11 cellular contexts compared by ENCODE assay signal in the genomic region with DNA sequence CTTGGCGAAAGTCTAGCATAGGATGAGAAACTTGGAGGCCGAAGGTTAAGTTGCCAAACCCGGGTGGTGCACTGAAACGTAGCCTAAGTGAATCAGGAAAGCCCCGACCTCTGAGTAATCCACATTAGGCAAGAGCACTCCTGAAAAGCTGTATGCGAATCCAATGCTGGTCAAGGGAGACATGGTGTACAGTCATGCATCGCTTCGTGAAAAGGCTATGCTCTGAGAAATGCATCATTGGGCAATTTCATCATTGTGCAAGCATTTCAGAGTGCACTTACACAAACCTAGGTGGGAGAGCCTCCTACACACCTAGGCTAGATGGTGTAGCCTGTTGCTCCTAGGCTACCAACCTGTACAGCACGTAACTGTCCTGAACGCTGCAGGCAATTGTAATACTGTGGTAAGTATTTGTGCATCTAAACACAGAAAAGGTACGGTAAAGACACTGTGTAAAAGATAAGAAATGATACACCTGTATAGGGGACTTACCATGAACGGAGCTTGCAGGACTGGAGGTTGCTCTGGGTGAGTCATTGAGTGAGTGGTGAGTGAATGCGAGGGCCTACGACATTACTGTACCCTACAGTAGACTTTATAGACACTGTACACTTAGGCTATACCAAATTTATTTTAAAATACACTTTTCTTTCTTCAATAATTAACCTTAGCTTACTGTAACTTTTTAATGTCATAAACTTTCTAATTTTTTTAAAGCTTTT.
A peak's percentile ranks its signal among the peaks of the same experiment; 100 is the strongest.
DNase-seq lines count a peak whose midpoint lies in the region; ATAC-seq, FAIRE-seq and TF ChIP-seq lines count a peak whose summit lies in the region.
"Had no signal": no experiment of that assay in that cellular context is flagged by ENCODE, and none has a peak within 500 bp of the region (broad histone marks: within the 10 kb centered on the region; RNA-seq: fewer than 3 reads in every experiment).

No MANE protein-coding gene starts in this region.

- 11% methylated on average over 14 of the region's 14 CpGs for WGBS in mammary epithelial cell (ENCODE audit: low coverage, missing lambda C conversion rate)

- H3K4me1 ChIP-seq in mammary epithelial cell (ENCODE audit: insufficient read depth, low read length), result peaks cover 51% of the 10 kb centered on the region
- H3K4me1 ChIP-seq in mucosa of descending colon (ENCODE audit: low read depth), result no peaks in the 10 kb centered on the region
- H3K4me1 ChIP-seq in Peyer's patch, result peaks cover 0 to 6% (median 0%) of the 10 kb centered on the region in 4 donors

- H3K4me3 ChIP-seq in GM12865 (ENCODE audit: low read depth, low read length) (no peak overlapping the region), mammary epithelial cell (replicated peaks in 1 of 3; ENCODE audit: insufficient read depth in 1 of 3, low read depth in 2 of 3, low read length in 3 of 3) (no peak overlapping the region), mucosa of descending colon (no peak overlapping the region), Peyer's patch (no peak overlapping the region)
- H3K4me3 ChIP-seq: thyroid gland had no signal

- no peak overlapping the region for H3K27ac Mint-ChIP-seq in immature natural killer cell

- TF ChIP-seq POLR2A in Peyer's patch (IDR thresholded peaks at IDR 0.05) (no peak), GM12892 (IDR thresholded peaks at IDR 0.05; ENCODE audit: low read depth, low read length) (no peak)

- H3K9me3 Mint-ChIP-seq in immature natural killer cell, result peaks cover 0 to 2% (median 0%) of the 10 kb centered on the region in 6 donors

- no peaks in the 10 kb centered on the region for H3K27me3 Mint-ChIP-seq in immature natural killer cell (ENCODE audit: low read depth in 3 of 3)

- TF ChIP-seq CTCF in GM12865 (IDR thresholded peaks at IDR 0.05; ENCODE audit: insufficient read depth, low read depth, low read length, missing control alignments) (no peak), mammary epithelial cell (conservative IDR thresholded peaks at IDR 0.05 in 1 of 2, IDR thresholded peaks at IDR 0.05 in 1 of 2; ENCODE audit: extremely low read depth in 1 of 2, insufficient read depth in 1 of 2, low read depth in 1 of 2, low read length in 2 of 2) (no peak), mucosa of descending colon (IDR thresholded peaks at IDR 0.05) (no peak), Peyer's patch (IDR thresholded peaks at IDR 0.05) (no peak)

- H3K36me3 ChIP-seq in mammary epithelial cell (ENCODE audit: insufficient read depth, low read length), result no peaks in the 10 kb centered on the region
- no peaks in the 10 kb centered on the region for H3K36me3 ChIP-seq in mucosa of descending colon (ENCODE audit: low read depth)
- H3K36me3 ChIP-seq in Peyer's patch, result no peaks in the 10 kb centered on the region
- H3K36me3 ChIP-seq: thyroid gland had no signal

- H3K4me1 Mint-ChIP-seq in immature natural killer cell, result peaks cover 7% of the 10 kb centered on the region in 2 donors

- no peaks in the 10 kb centered on the region for H3K36me3 Mint-ChIP-seq in immature natural killer cell

- H3K27ac ChIP-seq in mammary epithelial cell (ENCODE audit: insufficient read depth, low read depth, low read length), result peak overlapping the region; percentile 64
- H3K27ac ChIP-seq in Peyer's patch, result no peak overlapping the region
- H3K27ac ChIP-seq: thyroid gland had no signal

- no peak overlapping the region for H2AFZ ChIP-seq in mammary epithelial cell (ENCODE audit: low read depth, low read length)

- BruUV-seq in mammary epithelial cell (replicated peaks; lab: Mats Ljungman, UMichigan), result no TSS peak

- no peaks in the 10 kb centered on the region for H3K9me3 ChIP-seq in mammary epithelial cell (replicated peaks; ENCODE audit: insufficient read depth, low read length)
- no peaks in the 10 kb centered on the region for H3K9me3 ChIP-seq in mucosa of descending colon
- H3K9me3 ChIP-seq in Peyer's patch, result no peaks in the 10 kb centered on the region
- H3K9me3 ChIP-seq: thyroid gland had no signal

- no peaks in the 10 kb centered on the region for H4K20me1 ChIP-seq in mammary epithelial cell (ENCODE audit: insufficient read depth, low read length)

- FAIRE-seq in GM12892 (lab: Jason Lieb, UNC), result no peak

- no peaks in the 10 kb centered on the region for H3K79me2 ChIP-seq in mammary epithelial cell (ENCODE audit: insufficient read depth, low read length)

- no peak overlapping the region for H3K4me3 Mint-ChIP-seq in immature natural killer cell

- dilution Hi-C loops in mammary epithelial cell (cut with HindIII; ENCODE audit: low sequenced_read_pairs), result no loop called here

- in situ Hi-C loops in mammary epithelial cell (cut with MboI; ENCODE audit: low sequenced_read_pairs in 2 of 2), result no loop called here

- intact Hi-C loops in mammary epithelial cell (cut with micrococcal nuclease) (loop anchor here (2.0 to 5.0 kb wide), 3 partner anchors 35 to 278 kb away; no protein-coding TSS in a partner anchor), mucosa of descending colon (cut with DNase I, micrococcal nuclease) (no loop called here)

- peak overlapping the region; percentile 35 for H3K4me2 ChIP-seq in mammary epithelial cell (ENCODE audit: insufficient read depth, low read depth, low read length)

- H3K27me3 ChIP-seq in mammary epithelial cell (ENCODE audit: insufficient read depth, low read length) (no peaks in the 10 kb centered on the region), Peyer's patch (no peaks in the 10 kb centered on the region)
- H3K27me3 ChIP-seq: thyroid gland had no signal

- CTCF ChIA-PET in mammary epithelial cell (lab: Charles Lee; ENCODE audit: low non-redundant PET), result no interaction called here

- DNase-seq in GM12865 (ENCODE audit: low read depth) (peak; percentile 25), M059J (ENCODE audit: low read depth) (peak; percentile 60), mammary epithelial cell (peak; percentile 98), mucosa of descending colon (no peak), Peyer's patch (no peak), GM12892 (ENCODE audit: insufficient read length) (no peak), immature natural killer cell (no peak)
- DNase-seq in effector CD8-positive, alpha-beta T cell (lab: John Stamatoyannopoulos, UW), result no peak
- DNase-seq: cortex of kidney, GF-D8, thyroid gland had no signal

- H3K9ac ChIP-seq in mammary epithelial cell (ENCODE audit: insufficient read depth, low read length), result no peak overlapping the region

- peak; percentile 42 for ATAC-seq in mucosa of descending colon

Comparison
In these comparisons a context has a peak if more than half of its experiments do, and no peak if none do; other contexts are left out.
1. DNase-seq: peak in GM12865 (single experiment), M059J (single experiment) and mammary epithelial cell (single experiment); none in mucosa of descending colon (0 of 3), Peyer's patch (0 of 3), GM12892 (single experiment), effector CD8-positive, alpha-beta T cell (single experiment) and immature natural killer cell (0 of 3).